Comparison of ENCODE assay signal across 9 cellular contexts in the genomic region with DNA sequence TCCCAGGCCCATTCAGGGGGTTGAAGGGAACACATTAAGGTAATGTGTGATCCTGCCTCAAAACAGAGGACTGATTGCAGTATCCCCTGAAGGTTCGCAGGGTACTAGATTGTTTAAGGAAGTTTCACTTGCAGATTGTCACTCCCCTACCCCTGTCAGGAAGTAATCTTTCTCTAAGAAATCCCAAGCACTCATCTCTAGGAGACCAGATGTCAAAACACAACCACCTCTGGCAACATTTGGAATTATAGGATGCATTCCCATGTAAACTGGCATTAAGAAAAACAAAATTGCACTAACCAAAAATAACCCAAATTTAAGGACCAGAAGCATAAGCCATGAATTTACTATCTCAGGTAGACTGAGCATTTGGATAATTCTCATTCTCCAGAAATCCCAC.
DNase-seq lines count a peak whose midpoint lies in the region; ATAC-seq and TF ChIP-seq lines count a peak whose summit lies in the region.
"Had no signal": no experiment of that assay in that cellular context is flagged by ENCODE, and none has a peak within 500 bp of the region (broad histone marks: within the 10 kb centered on the region; RNA-seq: fewer than 3 reads in every experiment).

No MANE protein-coding gene starts in this region.

- peak overlapping the region; percentile 88 to 99 (median 97) for H3K4me2 ChIP-seq in BLaER1 treated with 17β-estradiol and CSF1 and Interleukin-3, amounts not matched to agents 10 nM and 100 nM

- peaks cover 20 to 28% (median 26%) of the 10 kb centered on the region in 10 experiments for H3K4me1 ChIP-seq in BLaER1 treated with 17β-estradiol and CSF1 and Interleukin-3, amounts not matched to agents 10 nM and 100 nM
- H3K4me1 ChIP-seq in adipocyte (ENCODE audit: control insufficient read depth, insufficient read depth, low read length) (peaks cover 21% of the 10 kb centered on the region), muscle layer of duodenum (ENCODE audit: control insufficient read depth in 1 of 2, insufficient read depth in 2 of 2, low read length in 2 of 2) (peaks cover 6 to 26% of the 10 kb centered on the region in 2 donors)

- H3K9me3 ChIP-seq in BLaER1 treated with 17β-estradiol and CSF1 and Interleukin-3, amounts not matched to agents 10 nM and 100 nM (replicated peaks in 1 of 11) = no peaks in the 10 kb centered on the region
- H3K9me3 ChIP-seq in adipocyte (ENCODE audit: control insufficient read depth, low read length) = no peaks in the 10 kb centered on the region
- no peaks in the 10 kb centered on the region for H3K9me3 ChIP-seq in muscle layer of duodenum (ENCODE audit: control insufficient read depth in 1 of 2, low read length in 2 of 2)

- peaks cover 0 to 40% (median 35%) of the 10 kb centered on the region in 11 experiments; a peak in 17 of 22 replicates for H4K20me1 ChIP-seq in BLaER1 treated with 17β-estradiol and CSF1 and Interleukin-3, amounts not matched to agents 10 nM and 100 nM

- peak overlapping the region; percentile 86 to 96 (median 94) for H3K4me3 ChIP-seq in BLaER1 treated with 17β-estradiol and CSF1 and Interleukin-3, amounts not matched to agents 10 nM and 100 nM
- H3K4me3 ChIP-seq in HL-60 (replicated peaks; ENCODE audit: insufficient read depth, low read length) (peak overlapping the region; percentile 97; the same call in 1 of the 2 replicates), adipocyte (ENCODE audit: low read length) (no peak overlapping the region), muscle layer of duodenum (ENCODE audit: low read depth in 1 of 2, low read length in 2 of 2) (peak overlapping the region in 1 of 2 donors; percentile 12)

- H3K36me3 ChIP-seq in BLaER1 treated with 17β-estradiol and CSF1 and Interleukin-3, amounts not matched to agents 10 nM and 100 nM = peaks cover 15 to 36% (median 31%) of the 10 kb centered on the region in 11 experiments; a peak in 21 of 22 replicates
- H3K36me3 ChIP-seq in adipocyte (ENCODE audit: control insufficient read depth, insufficient read depth, low read length, severe bottlenecking) (peaks cover 14% of the 10 kb centered on the region), muscle layer of duodenum (ENCODE audit: control insufficient read depth in 1 of 2, insufficient read depth in 2 of 2, low read length in 2 of 2) (peaks cover 12 to 14% of the 10 kb centered on the region in 2 donors)

- peak overlapping the region; percentile 79 to 94 (median 89); a peak in 20 of 22 replicates for H3K9ac ChIP-seq in BLaER1 treated with 17β-estradiol and CSF1 and Interleukin-3, amounts not matched to agents 10 nM and 100 nM
- peak overlapping the region; percentile 23 for H3K9ac ChIP-seq in adipocyte (ENCODE audit: low read length)

- ATAC-seq in GM18873 (IDR thresholded peaks at IDR 0.05; ENCODE audit: low FRiP score, unreplicated experiment) = no peak

- DNase-seq in HL-60 (ENCODE audit: low read depth in 1 of 2, low spot score in 1 of 2) (no peak), adipocyte (ENCODE audit: low read depth) (no peak), NCI-H2227 treated with DMSO at 0.1 percent for 48 hours (lab: John Stamatoyannopoulos, UW) (no peak), HCEC 1CT (no peak), D341Med (ENCODE audit: low spot score) (no peak)
- DNase-seq: NK-92 treated with Interleukin-12 subunit alpha and Interleukin-12 subunit beta, amount 100 ng/mL, for 24 hours had no signal

- no peak for TF ChIP-seq CTCF in HL-60 (IDR thresholded peaks at IDR 0.05; ENCODE audit: insufficient read depth, low read length)

- peak overlapping the region in 3 of 11 experiments; percentile 87 to 91 (median 88); a peak in 3 of 22 replicates for H3K27ac ChIP-seq in BLaER1 treated with 17β-estradiol and CSF1 and Interleukin-3, amounts not matched to agents 10 nM and 100 nM
- H3K27ac ChIP-seq in HL-60 (replicated peaks) = peak overlapping the region; percentile 85
- peak overlapping the region; percentile 39 for H3K27ac ChIP-seq in muscle layer of duodenum (ENCODE audit: low read length)

- H3K27me3 ChIP-seq in BLaER1 treated with 17β-estradiol and CSF1 and Interleukin-3, amounts not matched to agents 10 nM and 100 nM = no peaks in the 10 kb centered on the region
- no peaks in the 10 kb centered on the region for H3K27me3 ChIP-seq in HL-60 (ENCODE audit: insufficient read depth, poor library complexity, severe bottlenecking)
- no peaks in the 10 kb centered on the region for H3K27me3 ChIP-seq in adipocyte (replicated peaks; ENCODE audit: control insufficient read depth, insufficient read depth, low read length)
- no peaks in the 10 kb centered on the region for H3K27me3 ChIP-seq in muscle layer of duodenum (ENCODE audit: low read depth, low read length)
